8 cellular contexts compared by ENCODE assay signal in the genomic region with DNA sequence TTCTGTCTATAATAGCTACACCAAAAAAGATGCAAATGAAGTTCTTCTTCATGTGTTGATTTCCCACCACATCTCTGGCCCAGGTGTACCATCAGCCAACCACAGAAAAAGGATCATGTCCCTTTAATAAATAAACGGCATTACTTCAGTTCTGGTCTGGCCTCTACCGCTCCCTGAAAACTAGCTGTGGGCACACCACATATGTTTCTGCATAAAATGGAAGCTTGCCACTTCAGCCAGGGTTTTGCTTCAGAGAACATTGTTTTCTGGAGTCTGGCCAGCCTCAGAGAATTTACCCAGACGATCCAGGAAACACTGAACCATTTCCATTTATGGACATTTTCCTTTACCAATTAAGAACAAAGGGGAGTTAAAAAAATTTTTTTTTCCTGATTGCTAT. TPM values are rescaled to one million over a fixed set of nuclear protein-coding genes. Genes with fewer than 3 reads are reported as not detected.
DNase-seq lines count a peak whose midpoint lies in the region; ATAC-seq and TF ChIP-seq lines count a peak whose summit lies in the region.

No MANE protein-coding gene starts in this region.

- intact Hi-C loops in upper lobe of right lung (cut with DNase I) = no loop called here

- H3K27ac ChIP-seq in VCaP (peak overlapping the region; percentile 38), upper lobe of right lung (peak overlapping the region; percentile 40)

- H3K36me3 Mint-ChIP-seq in activated naive CD8-positive, alpha-beta T cell treated with anti-CD3 and anti-CD28 coated beads, Interleukin-2, amount 50 U/mL, for 24 hours (ENCODE audit: low read depth) = no peaks in the 10 kb centered on the region
- H3K36me3 Mint-ChIP-seq in activated naive CD8-positive, alpha-beta T cell treated with anti-CD3 and anti-CD28 coated beads for 36 hours = no peaks in the 10 kb centered on the region

- no peaks in the 10 kb centered on the region for H3K9me3 Mint-ChIP-seq in activated naive CD8-positive, alpha-beta T cell treated with anti-CD3 and anti-CD28 coated beads, Interleukin-2, amount 50 U/mL, for 24 hours
- H3K9me3 Mint-ChIP-seq in activated naive CD8-positive, alpha-beta T cell treated with anti-CD3 and anti-CD28 coated beads for 36 hours = no peaks in the 10 kb centered on the region

- TF ChIP-seq CTCF in VCaP (conservative IDR thresholded peaks at IDR 0.05) (no peak), upper lobe of right lung (IDR thresholded peaks at IDR 0.05) (no peak)

- ATAC-seq in activated naive CD8-positive, alpha-beta T cell treated with anti-CD3 and anti-CD28 coated beads, Interleukin-2, amount 50 U/mL, for 24 hours = no peak
- peak; percentile 78 for ATAC-seq in upper lobe of right lung
- no peak for ATAC-seq in HG03095 (IDR thresholded peaks at IDR 0.05; ENCODE audit: unreplicated experiment)
- ATAC-seq in GM21515 (IDR thresholded peaks at IDR 0.05; ENCODE audit: unreplicated experiment) = no peak

- H3K27me3 ChIP-seq in upper lobe of right lung = no peaks in the 10 kb centered on the region

- no peaks in the 10 kb centered on the region for H3K9me3 ChIP-seq in upper lobe of right lung

- H3K27me3 Mint-ChIP-seq in activated naive CD8-positive, alpha-beta T cell treated with anti-CD3 and anti-CD28 coated beads, Interleukin-2, amount 50 U/mL, for 24 hours = no peaks in the 10 kb centered on the region
- H3K27me3 Mint-ChIP-seq in activated naive CD8-positive, alpha-beta T cell treated with anti-CD3 and anti-CD28 coated beads for 36 hours = peaks cover 3% of the 10 kb centered on the region

- peaks cover 11% of the 10 kb centered on the region for H3K4me1 ChIP-seq in upper lobe of right lung

- H3K27ac Mint-ChIP-seq in activated naive CD8-positive, alpha-beta T cell treated with anti-CD3 and anti-CD28 coated beads, Interleukin-2, amount 50 U/mL, for 24 hours = peak overlapping the region; percentile 11
- no peak overlapping the region for H3K27ac Mint-ChIP-seq in activated naive CD8-positive, alpha-beta T cell treated with anti-CD3 and anti-CD28 coated beads for 36 hours

- H3K4me3 Mint-ChIP-seq in activated naive CD8-positive, alpha-beta T cell treated with anti-CD3 and anti-CD28 coated beads, Interleukin-2, amount 50 U/mL, for 24 hours = no peak overlapping the region
- H3K4me3 Mint-ChIP-seq in activated naive CD8-positive, alpha-beta T cell treated with anti-CD3 and anti-CD28 coated beads for 36 hours = no peak overlapping the region

- no peaks in the 10 kb centered on the region for H3K36me3 ChIP-seq in upper lobe of right lung

- no peak overlapping the region for H3K4me3 ChIP-seq in upper lobe of right lung

- peaks cover 11% of the 10 kb centered on the region for H3K4me1 Mint-ChIP-seq in activated naive CD8-positive, alpha-beta T cell treated with anti-CD3 and anti-CD28 coated beads, Interleukin-2, amount 50 U/mL, for 24 hours
- peaks cover 10% of the 10 kb centered on the region for H3K4me1 Mint-ChIP-seq in activated naive CD8-positive, alpha-beta T cell treated with anti-CD3 and anti-CD28 coated beads for 36 hours

- no peak for DNase-seq in activated naive CD8-positive, alpha-beta T cell treated with anti-CD3 and anti-CD28 coated beads, Interleukin-2, amount 50 U/mL, for 24 hours
- DNase-seq in activated naive CD8-positive, alpha-beta T cell treated with anti-CD3 and anti-CD28 coated beads for 36 hours = no peak
- DNase-seq in iPS-NIHi11 (ENCODE audit: low spot score) (peak; percentile 36), upper lobe of right lung (no peak)
- DNase-seq in activated CD4-positive, alpha-beta T cell treated with anti-CD3 and anti-CD28 coated beads, Interleukin-2, amount 50 U/mL, for 1 hour = no peak

RNA-seq across cellular contexts. Expression of gene LAMC2, which starts 5.9 kb away (rescaled TPM):
- not detected for total RNA-seq in activated naive CD8-positive, alpha-beta T cell treated with anti-CD3 and anti-CD28 coated beads for 36 hours
- total RNA-seq in upper lobe of right lung = 42.2 TPM

Comparison
In these comparisons a context has a peak if more than half of its experiments do, and no peak if none do; other contexts are left out.
1. RNA of gene LAMC2, which starts 5.9 kb away (total RNA-seq): 42.2 TPM in upper lobe of right lung (single experiment); not detected in activated naive CD8-positive, alpha-beta T cell treated with anti-CD3 and anti-CD28 coated beads for 36 hours; every median in the first group is over 10 times any median in the second.